ENCODE assay signal across 13 cellular contexts in the genomic region with DNA sequence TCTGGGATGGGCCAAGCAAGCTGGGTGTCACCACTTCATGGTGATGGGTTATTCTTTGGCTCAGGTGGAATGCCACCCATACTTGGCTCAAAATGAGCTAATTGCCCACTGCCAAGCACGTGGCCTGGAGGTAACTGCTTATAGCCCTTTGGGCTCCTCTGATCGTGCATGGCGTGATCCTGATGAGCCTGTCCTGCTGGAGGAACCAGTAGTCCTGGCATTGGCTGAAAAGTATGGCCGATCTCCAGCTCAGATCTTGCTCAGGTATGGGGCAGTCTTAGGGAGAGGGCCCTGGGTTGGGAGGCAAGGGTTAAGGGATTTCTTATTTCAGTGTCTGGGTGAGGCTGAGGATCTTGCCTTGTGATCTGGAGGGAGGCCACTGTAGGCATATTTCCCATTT. TPM values are rescaled to one million over a fixed set of nuclear protein-coding genes. Genes with fewer than 3 reads are reported as not detected.
"Had no signal": no experiment of that assay in that cellular context is flagged by ENCODE, and none has a peak within 500 bp of the region (broad histone marks: within the 10 kb centered on the region; RNA-seq: fewer than 3 reads in every experiment).

No MANE protein-coding gene starts in this region.

- H3K27ac ChIP-seq: ascending aorta, colonic mucosa, epithelial cell of prostate, parathyroid adenoma, uterus had no signal

- DNase-seq: activated CD4-positive, alpha-beta T cell treated with anti-CD3 and anti-CD28 coated beads, Interleukin-2, amount 50 U/mL, for 1 hour; activated CD4-positive, CD25-positive, alpha-beta regulatory T cell; activated T-cell treated with anti-CD3 and anti-CD28 coated beads, Interleukin-2, amount 50 U/mL, for 72 hours; colonic mucosa; effector CD4-positive, alpha-beta T cell; hypothalamus; kidney glomerular epithelial cell; T-helper 1 cell; uterus had no signal

- H3K9me3 ChIP-seq: ascending aorta, colonic mucosa, uterus had no signal

- H3K4me2 ChIP-seq: smooth muscle cell had no signal

- H3K36me3 ChIP-seq: uterus had no signal

- H3K4me1 ChIP-seq: ascending aorta, colonic mucosa, parathyroid adenoma, uterus had no signal

- H3K9ac ChIP-seq: parathyroid adenoma had no signal

- ATAC-seq: activated T-cell treated with anti-CD3 and anti-CD28 coated beads, Interleukin-2, amount 50 U/mL, for 72 hours had no signal

- H3K27ac Mint-ChIP-seq: activated T-cell treated with anti-CD3 and anti-CD28 coated beads, Interleukin-2, amount 50 U/mL, for 72 hours had no signal

- H3K4me3 ChIP-seq: ascending aorta, colonic mucosa, smooth muscle cell, uterus had no signal

- H3K9me3 Mint-ChIP-seq: activated T-cell treated with anti-CD3 and anti-CD28 coated beads, Interleukin-2, amount 50 U/mL, for 72 hours had no signal

- H3K27me3 ChIP-seq: ascending aorta, colonic mucosa, uterus had no signal

- H3K4me3 Mint-ChIP-seq: activated T-cell treated with anti-CD3 and anti-CD28 coated beads, Interleukin-2, amount 50 U/mL, for 72 hours had no signal

RNA-seq across cellular contexts. Expression of gene CCDC17, which starts 55.4 kb away (rescaled TPM):
- total RNA-seq: ascending aorta had no signal
